7 cellular contexts compared by ENCODE assay signal in genomic region chr5:142038735-142039134, GRCh38.
"Had no signal": no experiment of that assay in that cellular context is flagged by ENCODE, and none has a peak within 500 bp of the region (broad histone marks: within the 10 kb centered on the region; RNA-seq: fewer than 3 reads in every experiment).

No MANE protein-coding gene starts in this region.

- H3K4me1 ChIP-seq: HAP-1 had no signal

- ATAC-seq: HCT116 had no signal

- H3K9ac ChIP-seq: GM23248 had no signal

- H2AFZ ChIP-seq: GM23248 had no signal

- H3K27ac ChIP-seq: GM23248 had no signal

- H3K9me3 ChIP-seq: HAP-1 had no signal

- H3K36me3 ChIP-seq: HAP-1 had no signal

- H3K4me3 ChIP-seq: GM23248, HAP-1 had no signal

- FAIRE-seq: HTR-8/SVneo had no signal

- DNase-seq: GM23248, GOT3, H7, IMR-90 had no signal
